In the genomic region with DNA sequence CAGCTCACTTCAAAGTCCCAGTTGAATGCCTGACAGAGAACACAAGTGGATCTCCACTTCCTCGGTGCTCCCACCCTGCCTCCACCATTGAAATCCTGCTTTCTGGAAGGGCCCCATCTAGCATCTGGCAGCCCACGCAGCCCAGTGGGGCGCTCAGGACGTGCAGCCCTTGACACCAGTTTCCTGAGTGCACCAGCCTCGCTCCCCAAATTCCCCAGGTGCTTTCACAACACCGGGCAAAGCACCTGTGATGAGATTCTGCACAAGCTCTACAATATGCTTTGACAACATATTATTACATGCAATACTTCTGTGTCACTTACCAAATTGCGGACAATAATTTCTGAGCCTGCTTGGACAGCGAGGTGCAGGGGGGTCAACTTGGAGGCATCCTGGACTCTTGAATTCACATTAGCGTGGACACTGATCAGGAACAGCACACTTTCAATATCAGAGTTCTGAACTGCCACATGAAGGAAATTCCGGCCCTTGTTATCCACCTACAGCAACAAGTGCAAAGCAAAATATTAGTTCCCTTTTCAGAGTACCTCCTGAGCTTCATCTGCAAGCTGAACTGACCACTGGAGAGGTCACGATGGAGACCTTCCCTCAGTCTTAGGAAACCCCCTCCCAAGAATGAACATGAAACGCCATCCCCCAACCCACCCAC, we compare ENCODE assay signal across 15 cellular contexts. TPM values are rescaled to one million over a fixed set of nuclear protein-coding genes. Genes with fewer than 3 reads are reported as not detected.
A peak's percentile ranks its signal among the peaks of the same experiment; 100 is the strongest.
DNase-seq lines count a peak whose midpoint lies in the region; ATAC-seq and TF ChIP-seq lines count a peak whose summit lies in the region.
"Had no signal": no experiment of that assay in that cellular context is flagged by ENCODE, and none has a peak within 500 bp of the region (broad histone marks: within the 10 kb centered on the region; RNA-seq: fewer than 3 reads in every experiment).

No MANE protein-coding gene starts in this region.

- H3K27me3 Mint-ChIP-seq in activated T-helper 17 cell treated with anti-CD3 and anti-CD28 coated beads, Interleukin-2, amount 50 U/mL, for 72 hours: no peaks in the 10 kb centered on the region
- H3K27me3 Mint-ChIP-seq in natural killer cell treated with Interleukin-12 subunit alpha and Interleukin-12 subunit beta and Interleukin-15 and Interleukin-18, amount 100 ng/mL, for 72 hours: no peaks in the 10 kb centered on the region
- no peaks in the 10 kb centered on the region for H3K27me3 Mint-ChIP-seq in type B pancreatic cell

- H3K36me3 Mint-ChIP-seq in activated T-helper 17 cell treated with anti-CD3 and anti-CD28 coated beads, Interleukin-2, amount 50 U/mL, for 72 hours (ENCODE audit: low read depth): peaks cover 99% of the 10 kb centered on the region
- peaks cover 16% of the 10 kb centered on the region for H3K36me3 Mint-ChIP-seq in natural killer cell treated with Interleukin-12 subunit alpha and Interleukin-12 subunit beta and Interleukin-15 and Interleukin-18, amount 100 ng/mL, for 72 hours
- peaks cover 27% of the 10 kb centered on the region for H3K36me3 Mint-ChIP-seq in type B pancreatic cell

- peak; percentile 46 for ATAC-seq in activated T-helper 17 cell treated with anti-CD3 and anti-CD28 coated beads, Interleukin-2, amount 50 U/mL, for 72 hours (replicated peaks)
- peak in 1 of 2 donors; percentile 2 for ATAC-seq in natural killer cell treated with Interleukin-12 subunit alpha and Interleukin-12 subunit beta and Interleukin-15 and Interleukin-18, amount 100 ng/mL, for 72 hours
- ATAC-seq in HG03039 (IDR thresholded peaks at IDR 0.05; ENCODE audit: unreplicated experiment): no peak
- ATAC-seq: K562, Right ventricle myocardium inferior had no signal

- peaks cover 36% of the 10 kb centered on the region for H3K4me1 ChIP-seq in cardiac muscle cell (ENCODE audit: low read depth)
- H3K4me1 ChIP-seq in left ventricle myocardium inferior: peaks cover 15% of the 10 kb centered on the region
- H3K4me1 ChIP-seq in tibial nerve: no peaks in the 10 kb centered on the region
- no peaks in the 10 kb centered on the region for H3K4me1 ChIP-seq in colonic mucosa

- H3K27ac ChIP-seq in cardiac muscle cell (peak overlapping the region; percentile 91), left ventricle myocardium inferior (replicated peaks) (no peak overlapping the region), tibial nerve (no peak overlapping the region), colonic mucosa (no peak overlapping the region)
- H3K27ac ChIP-seq: epithelial cell of prostate had no signal

- H3K27me3 ChIP-seq in cardiac muscle cell (no peaks in the 10 kb centered on the region), left ventricle myocardium inferior (ENCODE audit: low read depth) (no peaks in the 10 kb centered on the region), tibial nerve (no peaks in the 10 kb centered on the region), colonic mucosa (no peaks in the 10 kb centered on the region)

- H3K9me3 ChIP-seq in cardiac muscle cell (ENCODE audit: low read depth) (no peaks in the 10 kb centered on the region), left ventricle myocardium inferior (replicated peaks) (no peaks in the 10 kb centered on the region), tibial nerve (no peaks in the 10 kb centered on the region), colonic mucosa (no peaks in the 10 kb centered on the region)

- peaks cover 40% of the 10 kb centered on the region for H3K4me1 Mint-ChIP-seq in activated T-helper 17 cell treated with anti-CD3 and anti-CD28 coated beads, Interleukin-2, amount 50 U/mL, for 72 hours
- H3K4me1 Mint-ChIP-seq in natural killer cell treated with Interleukin-12 subunit alpha and Interleukin-12 subunit beta and Interleukin-15 and Interleukin-18, amount 100 ng/mL, for 72 hours (ENCODE audit: low read depth in 2 of 2): peaks cover 42 to 45% of the 10 kb centered on the region in 2 donors
- no peaks in the 10 kb centered on the region for H3K4me1 Mint-ChIP-seq in type B pancreatic cell (ENCODE audit: unreplicated experiment)

- peaks cover 37% of the 10 kb centered on the region for H3K36me3 ChIP-seq in cardiac muscle cell
- peaks cover 90% of the 10 kb centered on the region for H3K36me3 ChIP-seq in left ventricle myocardium inferior
- H3K36me3 ChIP-seq in tibial nerve: peaks cover under 1 to 99% (median 50%) of the 10 kb centered on the region in 3 donors
- H3K36me3 ChIP-seq in colonic mucosa: peaks cover 28% of the 10 kb centered on the region

- TF ChIP-seq POLR2A in tibial nerve (IDR thresholded peaks at IDR 0.05): no peak

- TF ChIP-seq EP300 in tibial nerve (IDR thresholded peaks at IDR 0.05): no peak

- no peak for TF ChIP-seq CTCF in cardiac muscle cell (IDR thresholded peaks at IDR 0.05; ENCODE audit: low read depth, low read length)
- no peak for TF ChIP-seq CTCF in left ventricle myocardium inferior (IDR thresholded peaks at IDR 0.05; ENCODE audit: borderline replicate concordance)
- TF ChIP-seq CTCF in type B pancreatic cell (conservative IDR thresholded peaks at IDR 0.05): no peak
- TF ChIP-seq CTCF in tibial nerve (IDR thresholded peaks at IDR 0.05): no peak
- TF ChIP-seq CTCF in colonic mucosa (IDR thresholded peaks at IDR 0.05): no peak

- H3K4me3 ChIP-seq in cardiac muscle cell (no peak overlapping the region), left ventricle myocardium inferior (no peak overlapping the region), tibial nerve (no peak overlapping the region), colonic mucosa (no peak overlapping the region)
- H3K4me3 ChIP-seq: K562 had no signal

- intact Hi-C loops in left ventricle myocardium inferior (cut with micrococcal nuclease): no loop called here
- intact Hi-C loops in colonic mucosa (cut with DNase I): no loop called here

- no peak overlapping the region for H3K9ac ChIP-seq in colonic mucosa (ENCODE audit: low read depth in 2 of 2, low read length in 2 of 2)

- peak overlapping the region; percentile 73 for H3K4me3 Mint-ChIP-seq in activated T-helper 17 cell treated with anti-CD3 and anti-CD28 coated beads, Interleukin-2, amount 50 U/mL, for 72 hours
- H3K4me3 Mint-ChIP-seq in natural killer cell treated with Interleukin-12 subunit alpha and Interleukin-12 subunit beta and Interleukin-15 and Interleukin-18, amount 100 ng/mL, for 72 hours: peak overlapping the region; percentile 63
- H3K4me3 Mint-ChIP-seq in type B pancreatic cell: no peak overlapping the region

- peak overlapping the region; percentile 85 for H3K27ac Mint-ChIP-seq in activated T-helper 17 cell treated with anti-CD3 and anti-CD28 coated beads, Interleukin-2, amount 50 U/mL, for 72 hours
- H3K27ac Mint-ChIP-seq in natural killer cell treated with Interleukin-12 subunit alpha and Interleukin-12 subunit beta and Interleukin-15 and Interleukin-18, amount 100 ng/mL, for 72 hours: peak overlapping the region; percentile 83 to 88
- peak overlapping the region; percentile 68 for H3K27ac Mint-ChIP-seq in type B pancreatic cell

- no peaks in the 10 kb centered on the region for H3K9me3 Mint-ChIP-seq in activated T-helper 17 cell treated with anti-CD3 and anti-CD28 coated beads, Interleukin-2, amount 50 U/mL, for 72 hours
- H3K9me3 Mint-ChIP-seq in natural killer cell treated with Interleukin-12 subunit alpha and Interleukin-12 subunit beta and Interleukin-15 and Interleukin-18, amount 100 ng/mL, for 72 hours: no peaks in the 10 kb centered on the region
- no peaks in the 10 kb centered on the region for H3K9me3 Mint-ChIP-seq in type B pancreatic cell

- WGBS in tibial nerve, 2 donors: 84 to 88% methylated on average over 12 of the region's 12 CpGs

- DNase-seq in cardiac muscle cell (ENCODE audit: low read depth in 1 of 2, low spot score in 1 of 2): no peak
- no peak for DNase-seq in left ventricle myocardium inferior
- DNase-seq in natural killer cell treated with Interleukin-12 subunit alpha and Interleukin-12 subunit beta and Interleukin-15 and Interleukin-18, amount 100 ng/mL, for 72 hours (ENCODE audit: low spot score): no peak
- no peak for DNase-seq in type B pancreatic cell (ENCODE audit: extremely low spot score, unreplicated experiment)
- no peak for DNase-seq in tibial nerve (ENCODE audit: low spot score in 2 of 2)
- DNase-seq in colonic mucosa: no peak
- DNase-seq: AML-193, NCI-H2029 treated with DMSO at 0.1 percent for 48 hours, NCI-H82, occipital lobe had no signal

RNA-seq across cellular contexts. Expression of a gene that starts 33.9 kb away (rescaled TPM):
- total RNA-seq in cardiac muscle cell (34.8 and 39.7 TPM in 2 replicates), left ventricle myocardium inferior (6.7 TPM), type B pancreatic cell (ENCODE audit: low replicate concordance) (12.3 and 15.0 TPM in 2 replicates), tibial nerve (10 to 100 TPM; 30.6 to 69.5 (median 59.5) TPM), colonic mucosa (10 to 100 TPM in 1 of 2 donors, 1 to 10 TPM in 1; 7.8 to 12.2 TPM)
- 25.2 and 33.7 TPM in 2 replicates for polyA plus RNA-seq in cardiac muscle cell
- total RNA-seq in activated T-helper 17 cell treated with anti-CD3 and anti-CD28 coated beads, Interleukin-2, amount 50 U/mL, for 72 hours: 1 to 10 TPM; 6.6 to 8.4 TPM
- 10 to 100 TPM in 1 of 2 donors, 1 to 10 TPM in 1; 7.2 to 13.2 TPM for total RNA-seq in natural killer cell treated with Interleukin-12 subunit alpha and Interleukin-12 subunit beta and Interleukin-15 and Interleukin-18, amount 100 ng/mL, for 72 hours

RNA-seq across cellular contexts. Expression of a gene that starts 34.1 kb away (rescaled TPM):
- total RNA-seq in cardiac muscle cell (18.4 and 26.2 TPM in 2 replicates), left ventricle myocardium inferior (29.9 TPM), type B pancreatic cell (ENCODE audit: low replicate concordance) (34.9 and 35.0 TPM in 2 replicates), tibial nerve (10 to 100 TPM; 67.1 to 93.9 (median 73.6) TPM), colonic mucosa (10 to 100 TPM; 89.8 to 96.1 TPM)
- 6.0 and 7.1 TPM in 2 replicates for polyA plus RNA-seq in cardiac muscle cell
- 10 to 100 TPM; 48.1 to 48.2 TPM for total RNA-seq in activated T-helper 17 cell treated with anti-CD3 and anti-CD28 coated beads, Interleukin-2, amount 50 U/mL, for 72 hours
- 10 to 100 TPM; 65.0 to 96.3 TPM for total RNA-seq in natural killer cell treated with Interleukin-12 subunit alpha and Interleukin-12 subunit beta and Interleukin-15 and Interleukin-18, amount 100 ng/mL, for 72 hours
